15 cellular contexts compared by ENCODE assay signal in genomic region chr9:130196643-130197042, GRCh38. TPM values are rescaled to one million over a fixed set of nuclear protein-coding genes. Genes with fewer than 3 reads are reported as not detected.
DNase-seq lines count a peak whose midpoint lies in the region; ATAC-seq and TF ChIP-seq lines count a peak whose summit lies in the region.
"Had no signal": no experiment of that assay in that cellular context is flagged by ENCODE, and none has a peak within 500 bp of the region (broad histone marks: within the 10 kb centered on the region; RNA-seq: fewer than 3 reads in every experiment).

No MANE protein-coding gene starts in this region.

- no peaks in the 10 kb centered on the region for H3K9me3 ChIP-seq in HEK293 (ENCODE audit: control insufficient read depth, insufficient read depth, low read depth, low read length)
- no peaks in the 10 kb centered on the region for H3K9me3 ChIP-seq in adrenal gland (replicated peaks in 1 of 3)
- H3K9me3 ChIP-seq in Peyer's patch, result no peaks in the 10 kb centered on the region
- no peaks in the 10 kb centered on the region for H3K9me3 ChIP-seq in prostate gland
- H3K9me3 ChIP-seq: BLaER1 had no signal

- POLR2A ChIA-PET in HEK293 (lab: Yijun Ruan, JAX), result no interaction called here

- ATAC-seq in HG03571 (IDR thresholded peaks at IDR 0.05; ENCODE audit: unreplicated experiment), result no peak

- H3K4me1 ChIP-seq in HEK293 (ENCODE audit: control insufficient read depth, insufficient read depth, low read length) (peaks cover 4% of the 10 kb centered on the region), adrenal gland (replicated peaks in 1 of 2) (peaks cover 67 to 84% of the 10 kb centered on the region in 2 donors), Peyer's patch (no peaks in the 10 kb centered on the region), prostate gland (replicated peaks) (no peaks in the 10 kb centered on the region)

- WGBS in adrenal gland, 4 donors, result 27 to 41% (median 37%) methylated on average over 5 of the region's 5 CpGs
- 41% methylated on average over 5 of the region's 5 CpGs for WGBS in prostate gland

- peaks cover 8% of the 10 kb centered on the region for H3K27me3 Mint-ChIP-seq in nephron (ENCODE audit: low read depth)
- H3K27me3 Mint-ChIP-seq: stimulated activated naive CD8-positive, alpha-beta T cell treated with anti-CD3 and anti-CD28 coated beads, Interleukin-15, Interleukin-2, amounts not matched to agents 100 ng/mL and 50 ng/mL, for 24 hours had no signal

- no peaks in the 10 kb centered on the region for H3K36me3 Mint-ChIP-seq in nephron (ENCODE audit: low read depth)

- peak; percentile 71 for DNase-seq in NCI-H2081 treated with DMSO at 0.1 percent for 48 hours (lab: John Stamatoyannopoulos, UW)
- peak in 6 of 7 donors; percentile 73 to 90 (median 80) for DNase-seq in adrenal gland
- DNase-seq in germinal center (ENCODE audit: low spot score), result no peak
- no peak for DNase-seq in Peyer's patch
- no peak for DNase-seq in prostate gland (ENCODE audit: low spot score)
- DNase-seq: activated CD8-positive, alpha-beta memory T cell treated with anti-CD3 and anti-CD28 coated beads, Interleukin-2, amount 50 U/mL, for 4 hours; hippocampal formation; NCI-H226; SHP77; stimulated activated CD4-positive, alpha-beta T cell treated with anti-CD3 and anti-CD28 coated beads, Interleukin-4, amount 100 ng/mL, for 24 hours had no signal

- intact Hi-C loops in adrenal gland (cut with DNase I), result no loop called here
- intact Hi-C loops in prostate gland (cut with DNase I), result no loop called here

- H3K9me3 Mint-ChIP-seq in nephron, result no peaks in the 10 kb centered on the region
- H3K9me3 Mint-ChIP-seq: stimulated activated naive CD8-positive, alpha-beta T cell treated with anti-CD3 and anti-CD28 coated beads, Interleukin-15, Interleukin-2, amounts not matched to agents 100 ng/mL and 50 ng/mL, for 24 hours had no signal

- CTCF ChIA-PET in HEK293 (lab: Yijun Ruan, JAX), result interaction anchor here (0.6 to 2.2 kb wide), 5 partner anchors 9 to 130 kb away, joined by 3 to 9 read pairs (median 7); no protein-coding TSS in a partner anchor

- peaks cover 64% of the 10 kb centered on the region for H3K4me1 Mint-ChIP-seq in nephron

- TF ChIP-seq CTCF in HEK293 (tag by site-specific recombination; IDR thresholded peaks at IDR 0.05) (no peak), adrenal gland (IDR thresholded peaks at IDR 0.05) (no peak), nephron (IDR thresholded peaks at IDR 0.05; ENCODE audit: unreplicated experiment in 3 of 3) (no peak), Peyer's patch (IDR thresholded peaks at IDR 0.05) (no peak), prostate gland (IDR thresholded peaks at IDR 0.05) (no peak)

- H3K27ac Mint-ChIP-seq in nephron, result peak overlapping the region in 2 of 3 experiments; percentile 68 to 69
- H3K27ac Mint-ChIP-seq: stimulated activated naive CD8-positive, alpha-beta T cell treated with anti-CD3 and anti-CD28 coated beads, Interleukin-15, Interleukin-2, amounts not matched to agents 100 ng/mL and 50 ng/mL, for 24 hours had no signal

- H3K36me3 ChIP-seq in HEK293 (ENCODE audit: control insufficient read depth in 2 of 2, insufficient read depth in 1 of 2, low read length in 2 of 2), result no peaks in the 10 kb centered on the region
- H3K36me3 ChIP-seq in adrenal gland (replicated peaks in 1 of 2), result no peaks in the 10 kb centered on the region
- no peaks in the 10 kb centered on the region for H3K36me3 ChIP-seq in Peyer's patch
- no peaks in the 10 kb centered on the region for H3K36me3 ChIP-seq in prostate gland

- no peak overlapping the region for H3K4me3 Mint-ChIP-seq in nephron
- H3K4me3 Mint-ChIP-seq: stimulated activated naive CD8-positive, alpha-beta T cell treated with anti-CD3 and anti-CD28 coated beads, Interleukin-15, Interleukin-2, amounts not matched to agents 100 ng/mL and 50 ng/mL, for 24 hours had no signal

- H3K4me3 ChIP-seq in HEK293 (ENCODE audit: low read depth, low read length) (no peak overlapping the region), adrenal gland (no peak overlapping the region), Peyer's patch (no peak overlapping the region), prostate gland (no peak overlapping the region)
- H3K4me3 ChIP-seq: BLaER1 had no signal

- H3K27me3 ChIP-seq in adrenal gland (no peaks in the 10 kb centered on the region), Peyer's patch (no peaks in the 10 kb centered on the region), prostate gland (replicated peaks; ENCODE audit: insufficient read depth) (no peaks in the 10 kb centered on the region)
- H3K27me3 ChIP-seq: BLaER1 had no signal

- H3K27ac ChIP-seq in HEK293 (ENCODE audit: extremely low read depth, low read depth, low read length) (no peak overlapping the region), adrenal gland (peak overlapping the region in 3 of 5 donors; percentile 30 to 84 (median 80)), Peyer's patch (no peak overlapping the region), prostate gland (no peak overlapping the region)
- H3K27ac ChIP-seq: BLaER1 had no signal

- TF ChIP-seq POLR2A in adrenal gland (IDR thresholded peaks at IDR 0.05) (no peak), Peyer's patch (IDR thresholded peaks at IDR 0.05) (no peak), prostate gland (IDR thresholded peaks at IDR 0.05) (no peak)

TF ChIP-seq in HEK293, 187 proteins besides CTCF, POLR2A, EP300 and RAD21 (continues in another document):
- TF ChIP-seq ZNF776 (tag by site-specific recombination; IDR thresholded peaks at IDR 0.05; ENCODE audit: borderline replicate concordance), result no peak
- TF ChIP-seq ZNF202 (tag by site-specific recombination; IDR thresholded peaks at IDR 0.05; ENCODE audit: borderline replicate concordance), result no peak
- TF ChIP-seq SCRT1 (tag by site-specific recombination; IDR thresholded peaks at IDR 0.05; ENCODE audit: borderline replicate concordance), result no peak
- no peak for TF ChIP-seq YY1 (tag by site-specific recombination; IDR thresholded peaks at IDR 0.05)
- TF ChIP-seq, protein P1, sequence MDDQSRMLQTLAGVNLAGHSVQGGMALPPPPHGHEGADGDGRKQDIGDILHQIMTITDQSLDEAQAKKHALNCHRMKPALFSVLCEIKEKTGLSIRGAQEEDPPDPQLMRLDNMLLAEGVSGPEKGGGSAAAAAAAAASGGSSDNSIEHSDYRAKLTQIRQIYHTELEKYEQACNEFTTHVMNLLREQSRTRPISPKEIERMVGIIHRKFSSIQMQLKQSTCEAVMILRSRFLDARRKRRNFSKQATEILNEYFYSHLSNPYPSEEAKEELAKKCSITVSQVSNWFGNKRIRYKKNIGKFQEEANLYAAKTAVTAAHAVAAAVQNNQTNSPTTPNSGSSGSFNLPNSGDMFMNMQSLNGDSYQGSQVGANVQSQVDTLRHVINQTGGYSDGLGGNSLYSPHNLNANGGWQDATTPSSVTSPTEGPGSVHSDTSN (CRISPR knock-in tag; IDR thresholded peaks at IDR 0.05), result no peak
- TF ChIP-seq ZBTB17 (tag by site-specific recombination; IDR thresholded peaks at IDR 0.05), result no peak
- TF ChIP-seq ZNF76 (tag by site-specific recombination; IDR thresholded peaks at IDR 0.05; ENCODE audit: borderline replicate concordance, low read depth), result peak; percentile 34; the same call in 1 of the 2 replicates
- peak; percentile 70 for TF ChIP-seq OSR2 (tag by site-specific recombination; IDR thresholded peaks at IDR 0.05)
- TF ChIP-seq, protein P2, sequence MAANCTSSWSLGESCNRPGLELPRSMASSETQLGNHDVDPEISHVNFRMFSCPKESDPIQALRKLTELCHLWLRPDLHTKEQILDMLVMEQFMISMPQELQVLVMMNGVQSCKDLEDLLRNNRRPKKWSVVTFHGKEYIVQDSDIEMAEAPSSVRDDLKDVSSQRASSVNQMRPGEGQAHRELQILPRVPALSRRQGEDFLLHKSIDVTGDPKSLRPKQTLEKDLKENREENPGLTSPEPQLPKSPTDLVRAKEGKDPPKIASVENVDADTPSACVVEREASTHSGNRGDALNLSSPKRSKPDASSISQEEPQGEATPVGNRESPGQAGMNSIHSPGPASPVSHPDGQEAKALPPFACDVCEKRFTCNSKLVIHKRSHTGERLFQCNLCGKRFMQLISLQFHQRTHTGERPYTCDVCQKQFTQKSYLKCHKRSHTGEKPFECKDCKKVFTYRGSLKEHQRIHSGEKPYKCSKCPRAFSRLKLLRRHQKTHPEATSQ (tag by site-specific recombination; IDR thresholded peaks at IDR 0.05), result no peak
- no peak for TF ChIP-seq ZNF530 (tag by site-specific recombination; IDR thresholded peaks at IDR 0.05; ENCODE audit: low read depth)
- TF ChIP-seq, protein P3, sequence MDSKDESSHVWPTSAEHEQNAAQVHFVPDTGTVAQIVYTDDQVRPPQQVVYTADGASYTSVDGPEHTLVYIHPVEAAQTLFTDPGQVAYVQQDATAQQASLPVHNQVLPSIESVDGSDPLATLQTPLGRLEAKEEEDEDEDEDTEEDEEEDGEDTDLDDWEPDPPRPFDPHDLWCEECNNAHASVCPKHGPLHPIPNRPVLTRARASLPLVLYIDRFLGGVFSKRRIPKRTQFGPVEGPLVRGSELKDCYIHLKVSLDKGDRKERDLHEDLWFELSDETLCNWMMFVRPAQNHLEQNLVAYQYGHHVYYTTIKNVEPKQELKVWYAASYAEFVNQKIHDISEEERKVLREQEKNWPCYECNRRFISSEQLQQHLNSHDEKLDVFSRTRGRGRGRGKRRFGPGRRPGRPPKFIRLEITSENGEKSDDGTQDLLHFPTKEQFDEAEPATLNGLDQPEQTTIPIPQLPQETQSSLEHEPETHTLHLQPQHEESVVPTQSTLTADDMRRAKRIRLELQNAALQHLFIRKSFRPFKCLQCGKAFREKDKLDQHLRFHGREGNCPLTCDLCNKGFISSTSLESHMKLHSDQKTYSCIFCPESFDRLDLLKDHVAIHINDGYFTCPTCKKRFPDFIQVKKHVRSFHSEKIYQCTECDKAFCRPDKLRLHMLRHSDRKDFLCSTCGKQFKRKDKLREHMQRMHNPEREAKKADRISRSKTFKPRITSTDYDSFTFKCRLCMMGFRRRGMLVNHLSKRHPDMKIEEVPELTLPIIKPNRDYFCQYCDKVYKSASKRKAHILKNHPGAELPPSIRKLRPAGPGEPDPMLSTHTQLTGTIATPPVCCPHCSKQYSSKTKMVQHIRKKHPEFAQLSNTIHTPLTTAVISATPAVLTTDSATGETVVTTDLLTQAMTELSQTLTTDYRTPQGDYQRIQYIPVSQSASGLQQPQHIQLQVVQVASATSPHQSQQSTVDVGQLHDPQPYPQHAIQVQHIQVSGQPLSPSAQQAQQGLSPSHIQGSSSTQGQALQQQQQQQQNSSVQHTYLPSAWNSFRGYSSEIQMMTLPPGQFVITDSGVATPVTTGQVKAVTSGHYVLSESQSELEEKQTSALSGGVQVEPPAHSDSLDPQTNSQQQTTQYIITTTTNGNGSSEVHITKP (tag by site-specific recombination; IDR thresholded peaks at IDR 0.05), result peak; percentile 53; the same call in 1 of the 2 replicates

RNA-seq across cellular contexts. Expression of gene NCS1, which starts 24.4 kb away (rescaled TPM):
- total RNA-seq in adrenal gland (10 to 100 TPM; 21.7 to 87.6 (median 44.5) TPM), Peyer's patch (1 to 10 TPM in 3 of 4 donors, under 1 TPM in 1; 0.70 to 6.6 (median 4.1) TPM), prostate gland (10 to 100 TPM; 19.1 to 28.5 TPM)
- polyA plus RNA-seq in adrenal gland, result 10 to 100 TPM; 18.5 to 33.8 (median 21.8) TPM

Comparison
In these comparisons a context has a peak if more than half of its experiments do, and no peak if none do; other contexts are left out.
1. H3K27ac ChIP-seq: peak in adrenal gland (3 of 5); none in HEK293 (single experiment), Peyer's patch (0 of 4) and prostate gland (0 of 2).
2. DNase-seq: peak in NCI-H2081 treated with DMSO at 0.1 percent for 48 hours (single experiment) and adrenal gland (6 of 7); none in germinal center (single experiment), Peyer's patch (0 of 3) and prostate gland (single experiment).